ENCODE assay signal across 19 cellular contexts in the genomic region with DNA sequence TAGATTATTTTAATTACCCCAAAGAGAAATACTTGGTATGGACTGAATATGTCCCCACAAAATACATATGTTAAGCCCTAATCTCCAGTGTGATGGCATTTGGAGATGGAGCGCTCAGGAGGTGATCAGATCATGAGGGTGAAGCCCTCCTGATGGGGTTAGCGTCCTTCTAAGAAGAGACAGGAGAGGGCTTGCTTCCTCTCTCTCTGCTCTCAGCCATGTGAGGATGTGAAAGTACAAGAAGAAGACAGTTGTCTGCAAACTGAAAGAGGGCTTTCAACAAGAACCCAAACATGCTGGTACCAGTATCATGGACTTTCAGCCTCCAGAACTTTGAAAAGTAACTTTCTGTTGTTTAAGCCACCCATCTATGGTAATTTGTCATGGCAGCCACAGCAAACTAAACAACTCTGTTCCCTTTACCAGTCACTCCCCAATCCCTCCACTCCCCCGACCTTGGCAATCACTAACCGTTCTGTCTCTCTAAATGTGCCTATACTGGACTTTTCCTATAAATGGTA. TPM values are rescaled to one million over a fixed set of nuclear protein-coding genes. Genes with fewer than 3 reads are reported as not detected.
A peak's percentile ranks its signal among the peaks of the same experiment; 100 is the strongest.
DNase-seq lines count a peak whose midpoint lies in the region; ATAC-seq, FAIRE-seq and TF ChIP-seq lines count a peak whose summit lies in the region.
"Had no signal": no experiment of that assay in that cellular context is flagged by ENCODE, and none has a peak within 500 bp of the region (broad histone marks: within the 10 kb centered on the region; RNA-seq: fewer than 3 reads in every experiment).

No MANE protein-coding gene starts in this region.

- H3K9me3 ChIP-seq in MG63, result no peaks in the 10 kb centered on the region
- H3K9me3 ChIP-seq: sigmoid colon, transverse colon had no signal

- no peaks in the 10 kb centered on the region for H3K9me3 Mint-ChIP-seq in chondrocyte (ENCODE audit: low read depth)
- H3K9me3 Mint-ChIP-seq: activated naive CD4-positive, alpha-beta T cell treated with anti-CD3 and anti-CD28 coated beads, Interleukin-2, amount 50 U/mL, for 72 hours; effector memory CD8-positive, alpha-beta T cell had no signal

- H3K36me3 ChIP-seq in MG63, result no peaks in the 10 kb centered on the region
- H3K36me3 ChIP-seq: cardiac muscle cell, sigmoid colon, transverse colon had no signal

- peaks cover 19% of the 10 kb centered on the region for H3K4me1 Mint-ChIP-seq in chondrocyte (ENCODE audit: low read depth)

- no peak overlapping the region for H3K4me3 ChIP-seq in MG63
- H3K4me3 ChIP-seq: cardiac muscle cell, sigmoid colon, transverse colon had no signal

- DNase-seq in GM12891 (ENCODE audit: insufficient read length, low spot score) (no peak), NOMO-1 treated with DMSO at 0.1 percent for 48 hours (lab: John Stamatoyannopoulos, UW; ENCODE audit: unreplicated experiment) (peak; percentile 69), OCI-M1 (lab: John Stamatoyannopoulos, UW) (no peak), chondrocyte (ENCODE audit: low spot score) (no peak), MG63 (no peak)
- DNase-seq: activated CD4-positive, alpha-beta T cell treated with anti-CD3 and anti-CD28 coated beads for 4 hours; effector memory CD8-positive, alpha-beta T cell; HCEC 1CT; left cardiac atrium; NCI-H2081 treated with DMSO at 0.1 percent for 48 hours; sigmoid colon; stimulated activated CD4-positive, alpha-beta T cell treated with anti-CD3 and anti-CD28 coated beads, Interleukin-4, amount 100 ng/mL, for 4 hours; transverse colon had no signal

- no peak for TF ChIP-seq CTCF in chondrocyte (IDR thresholded peaks at IDR 0.05)

- H3K36me3 Mint-ChIP-seq in chondrocyte (ENCODE audit: low read depth), result no peaks in the 10 kb centered on the region
- H3K36me3 Mint-ChIP-seq: activated naive CD4-positive, alpha-beta T cell treated with anti-CD3 and anti-CD28 coated beads, Interleukin-2, amount 50 U/mL, for 72 hours had no signal

- peaks cover 3% of the 10 kb centered on the region for H3K27me3 Mint-ChIP-seq in chondrocyte (ENCODE audit: low read depth)

- no peak for TF ChIP-seq POLR2A in GM12891 (IDR thresholded peaks at IDR 0.05; ENCODE audit: low read depth, low read length)

- FAIRE-seq in GM12891 (lab: Jason Lieb, UNC), result peak; percentile 88

- peak; percentile 35 for ATAC-seq in GM19463 (IDR thresholded peaks at IDR 0.05; ENCODE audit: unreplicated experiment)
- peak; percentile 20 for ATAC-seq in HG02759 (IDR thresholded peaks at IDR 0.05; ENCODE audit: unreplicated experiment)
- no peak for ATAC-seq in GM18858 (IDR thresholded peaks at IDR 0.05; ENCODE audit: unreplicated experiment)
- ATAC-seq: activated naive CD4-positive, alpha-beta T cell treated with anti-CD3 and anti-CD28 coated beads, Interleukin-2, amount 50 U/mL, for 72 hours; effector memory CD8-positive, alpha-beta T cell; left cardiac atrium had no signal

- no peak overlapping the region for H3K4me3 Mint-ChIP-seq in chondrocyte (ENCODE audit: unreplicated experiment)
- H3K4me3 Mint-ChIP-seq: effector memory CD8-positive, alpha-beta T cell had no signal

- H3K27me3 ChIP-seq in MG63, result peaks cover 18% of the 10 kb centered on the region
- H3K27me3 ChIP-seq: cardiac muscle cell, sigmoid colon, transverse colon had no signal

- H3K27ac Mint-ChIP-seq in chondrocyte (ENCODE audit: unreplicated experiment), result no peak overlapping the region
- H3K27ac Mint-ChIP-seq: activated naive CD4-positive, alpha-beta T cell treated with anti-CD3 and anti-CD28 coated beads, Interleukin-2, amount 50 U/mL, for 72 hours; effector memory CD8-positive, alpha-beta T cell had no signal

TF ChIP-seq in GM12891, 5 proteins besides CTCF, POLR2A, EP300 and RAD21:
- TF ChIP-seq SPI1 (IDR thresholded peaks at IDR 0.05; ENCODE audit: low read depth, low read length), result peak; percentile 90
- no peak for TF ChIP-seq TAF1 (IDR thresholded peaks at IDR 0.05; ENCODE audit: low read depth, low read length)
- TF ChIP-seq POU2F2 (IDR thresholded peaks at IDR 0.05; ENCODE audit: low read depth, low read length), result no peak
- no peak for TF ChIP-seq PAX5 (IDR thresholded peaks at IDR 0.05; ENCODE audit: insufficient read depth, low read length, severe bottlenecking)
- no peak for TF ChIP-seq POLR2AphosphoS5 (IDR thresholded peaks at IDR 0.05; ENCODE audit: low read depth, low read length)

RNA-seq across cellular contexts. Expression of a gene that starts 47.4 kb away (rescaled TPM):
- 5.7 TPM for polyA plus RNA-seq in GM12891 (2012; ENCODE audit: low read depth, missing spikeins)
- 2.0 to 6.0 TPM (median 2.1 TPM) in 3 replicates for total RNA-seq in chondrocyte
- total RNA-seq in MG63 (2014; rRNA removed; shearing (Covaris generic); ENCODE audit: low replicate concordance), result not detected in 2 replicates
- total RNA-seq: M059J had no signal
